Comparison of ENCODE assay signal across 8 cellular contexts in the genomic region with DNA sequence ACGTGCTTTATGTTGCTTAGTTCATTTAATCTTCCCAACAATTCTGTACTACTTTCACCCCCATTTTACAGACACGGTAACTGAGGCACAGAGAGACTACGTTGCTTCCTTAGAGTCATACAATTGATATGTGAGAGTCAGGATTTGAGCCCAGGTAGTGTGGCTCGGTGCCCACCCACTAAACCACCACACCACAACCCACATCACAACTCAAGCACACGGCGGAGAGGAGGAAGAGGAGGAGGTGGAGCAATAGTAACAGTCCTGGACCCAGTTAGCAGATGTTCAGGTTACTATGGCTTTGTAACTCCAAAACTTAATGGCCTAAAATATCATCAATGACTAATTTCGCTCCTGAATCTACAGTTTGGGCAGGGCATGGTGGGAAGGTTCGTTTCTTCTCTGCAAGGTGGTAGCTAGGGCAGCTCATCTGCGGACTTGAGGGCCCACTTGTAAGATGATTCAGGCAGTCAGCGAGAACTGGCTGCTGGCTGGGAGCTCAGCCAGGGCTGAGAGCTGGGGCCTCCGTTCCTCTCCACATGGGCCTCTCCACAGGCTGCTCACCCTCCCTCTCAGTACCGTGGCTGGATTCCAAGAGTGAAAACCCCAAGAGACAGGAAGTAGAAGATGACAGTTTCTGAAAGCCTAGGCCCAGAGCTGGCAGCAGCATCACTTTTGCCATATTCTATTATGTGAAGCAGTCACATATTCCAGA.
DNase-seq lines count a peak whose midpoint lies in the region; ATAC-seq and TF ChIP-seq lines count a peak whose summit lies in the region.

No MANE protein-coding gene starts in this region.

- H3K4me1 ChIP-seq in SK-N-SH (ENCODE audit: control insufficient read depth in 1 of 2, insufficient read depth in 2 of 2, low read depth in 1 of 2, low read length in 1 of 2) = peaks cover 30 to 53% of the 10 kb centered on the region in 2 experiments
- peaks cover 36% of the 10 kb centered on the region for H3K4me1 ChIP-seq in left ventricle myocardium inferior

- H2AFZ ChIP-seq in SK-N-SH (ENCODE audit: low read depth) = no peak overlapping the region

- intact Hi-C loops in left ventricle myocardium inferior (cut with micrococcal nuclease) = no loop called here

- H3K4me2 ChIP-seq in SK-N-SH = peak overlapping the region; percentile 30; the same call in 1 of the 2 replicates

- H3K36me3 Mint-ChIP-seq in activated naive CD8-positive, alpha-beta T cell treated with anti-CD3 and anti-CD28 coated beads, Interleukin-2, amount 50 U/mL, for 24 hours (ENCODE audit: low read depth) = peaks cover 5% of the 10 kb centered on the region

- peak overlapping the region; percentile 68 to 73 for H3K27ac ChIP-seq in SK-N-SH (ENCODE audit: low read depth in 2 of 2, low read length in 1 of 2)
- peak overlapping the region; percentile 57 for H3K27ac ChIP-seq in left ventricle myocardium inferior (replicated peaks)

- peak; percentile 72 for DNase-seq in SK-N-SH
- peak; percentile 70 for DNase-seq in activated naive CD8-positive, alpha-beta T cell treated with anti-CD3 and anti-CD28 coated beads, Interleukin-2, amount 50 U/mL, for 24 hours
- DNase-seq in left ventricle myocardium inferior = peak; percentile 82
- DNase-seq in stimulated activated CD4-positive, alpha-beta T cell treated with anti-CD3 and anti-CD28 coated beads, Interleukin-12 subunit alpha, Interleukin-12 subunit beta, amount 100 ng/mL, for 24 hours (ENCODE audit: low read depth in 2 of 2) = peak; percentile 23 to 65
- DNase-seq in NCI-H748 (lab: John Stamatoyannopoulos, UW; ENCODE audit: unreplicated experiment) = no peak
- DNase-seq in NCI-H774 (lab: John Stamatoyannopoulos, UW) = no peak

- TF ChIP-seq EP300 in SK-N-SH (IDR thresholded peaks at IDR 0.05; ENCODE audit: borderline replicate concordance in 1 of 2, low read depth in 1 of 2, low read length in 1 of 2) = peak; percentile 54 to 93; a peak in 3 of 4 replicates

- H3K9ac ChIP-seq in SK-N-SH = no peak overlapping the region

- H3K9me3 ChIP-seq in SK-N-SH = 0 out of 2 replicates have a peak, but pooled peaks cover 5% of the 10 kb centered on the region
- H3K9me3 ChIP-seq in left ventricle myocardium inferior (replicated peaks) = peaks cover 12% of the 10 kb centered on the region

- H3K27ac Mint-ChIP-seq in activated naive CD8-positive, alpha-beta T cell treated with anti-CD3 and anti-CD28 coated beads, Interleukin-2, amount 50 U/mL, for 24 hours = peak overlapping the region; percentile 83

- CTCF ChIA-PET in SK-N-SH (lab: Yijun Ruan, JAX) = interaction anchor here (0.7 to 0.9 kb wide), 2 partner anchors 9 to 21 kb away, joined by 3 read pairs; no protein-coding TSS in a partner anchor

- peaks cover 3% of the 10 kb centered on the region for H3K27me3 Mint-ChIP-seq in activated naive CD8-positive, alpha-beta T cell treated with anti-CD3 and anti-CD28 coated beads, Interleukin-2, amount 50 U/mL, for 24 hours

- H3K36me3 ChIP-seq in SK-N-SH (replicated peaks in 1 of 2; ENCODE audit: control insufficient read depth in 1 of 2, insufficient read depth in 2 of 2, low read length in 1 of 2) (no peaks in the 10 kb centered on the region), left ventricle myocardium inferior (no peaks in the 10 kb centered on the region)

- no peaks in the 10 kb centered on the region for H3K79me2 ChIP-seq in SK-N-SH (ENCODE audit: insufficient read depth)

- H3K4me3 Mint-ChIP-seq in activated naive CD8-positive, alpha-beta T cell treated with anti-CD3 and anti-CD28 coated beads, Interleukin-2, amount 50 U/mL, for 24 hours = peak overlapping the region; percentile 43

- H4K20me1 ChIP-seq in SK-N-SH (ENCODE audit: insufficient read depth) = no peaks in the 10 kb centered on the region

- H3K4me3 ChIP-seq in SK-N-SH (ENCODE audit: low read depth in 2 of 2, low read length in 1 of 2) (no peak overlapping the region), left ventricle myocardium inferior (no peak overlapping the region)

- WGBS in SK-N-SH (ENCODE audit: low lambda C conversion rate) = 61% methylated on average over 10 of the region's 12 CpGs

- TF ChIP-seq CTCF in SK-N-SH (IDR thresholded peaks at IDR 0.05) (no peak), left ventricle myocardium inferior (IDR thresholded peaks at IDR 0.05; ENCODE audit: borderline replicate concordance) (no peak)

- H3F3A ChIP-seq in SK-N-SH (replicated peaks; ENCODE audit: insufficient read depth) = peaks cover 25% of the 10 kb centered on the region

- no peaks in the 10 kb centered on the region for H3K9me2 ChIP-seq in SK-N-SH

- TF ChIP-seq RAD21 in SK-N-SH (IDR thresholded peaks at IDR 0.05; ENCODE audit: low read length) = peak; percentile 26; the same call in 1 of the 2 replicates

- peaks cover 4% of the 10 kb centered on the region for H3K9me3 Mint-ChIP-seq in activated naive CD8-positive, alpha-beta T cell treated with anti-CD3 and anti-CD28 coated beads, Interleukin-2, amount 50 U/mL, for 24 hours

- POLR2A ChIA-PET in SK-N-SH (lab: Yijun Ruan, JAX) = no interaction called here

- peaks cover 29% of the 10 kb centered on the region for H3K4me1 Mint-ChIP-seq in activated naive CD8-positive, alpha-beta T cell treated with anti-CD3 and anti-CD28 coated beads, Interleukin-2, amount 50 U/mL, for 24 hours

- peak; percentile 81 for ATAC-seq in GM18870 (IDR thresholded peaks at IDR 0.05; ENCODE audit: unreplicated experiment)
- peak; percentile 73 for ATAC-seq in HG03571 (IDR thresholded peaks at IDR 0.05; ENCODE audit: unreplicated experiment)
- ATAC-seq in activated naive CD8-positive, alpha-beta T cell treated with anti-CD3 and anti-CD28 coated beads, Interleukin-2, amount 50 U/mL, for 24 hours = peak; percentile 98

- H3K27me3 ChIP-seq in SK-N-SH (ENCODE audit: insufficient read depth) = no peaks in the 10 kb centered on the region
- H3K27me3 ChIP-seq in left ventricle myocardium inferior (ENCODE audit: low read depth) = no peaks in the 10 kb centered on the region

TF ChIP-seq in SK-N-SH, 30 proteins besides CTCF, POLR2A, EP300 and RAD21 (continues in another document):
- TF ChIP-seq POLR2AphosphoS5 (IDR thresholded peaks at IDR 0.05; ENCODE audit: low read depth, low read length) (peak; percentile 53; the same call in 1 of the 2 replicates), NFIC (IDR thresholded peaks at IDR 0.05; ENCODE audit: borderline replicate concordance) (peak; percentile 99), FOSL2 (IDR thresholded peaks at IDR 0.05; ENCODE audit: borderline replicate concordance, low read depth) (peak; percentile 71; the same call in 1 of the 2 replicates), ELF1 (IDR thresholded peaks at IDR 0.05) (peak; percentile 73), TAF1 (IDR thresholded peaks at IDR 0.05; ENCODE audit: borderline replicate concordance, low read depth, low read length) (peak; percentile 33; the same call in 1 of the 2 replicates), JUND (IDR thresholded peaks at IDR 0.05) (peak; percentile 77), MEF2A (IDR thresholded peaks at IDR 0.05; ENCODE audit: borderline replicate concordance, low read depth) (no peak; the same call in 1 of the 2 replicates), SMC3 (IDR thresholded peaks at IDR 0.05; ENCODE audit: low read depth, low read length) (peak; percentile 12; the same call in 1 of the 2 replicates), NRF1 (IDR thresholded peaks at IDR 0.05; ENCODE audit: low read depth, low read length) (no peak), CHD2 (IDR thresholded peaks at IDR 0.05; ENCODE audit: low read length, partially characterized antibody) (peak; percentile 35), GATA2 (CRISPR knock-in tag; IDR thresholded peaks at IDR 0.05) (no peak), FOXJ3 (CRISPR knock-in tag; IDR thresholded peaks at IDR 0.05) (no peak), RXRA (IDR thresholded peaks at IDR 0.05; ENCODE audit: borderline replicate concordance, low read depth) (peak; percentile 87; the same call in 1 of the 2 replicates), RFX5 (IDR thresholded peaks at IDR 0.05; ENCODE audit: low read length) (no peak), IRF3 (IDR thresholded peaks at IDR 0.05; ENCODE audit: low read depth, low read length) (no peak), YY1 (IDR thresholded peaks at IDR 0.05; ENCODE audit: low read depth) (peak; percentile 62; the same call in 1 of the 2 replicates)
- TF ChIP-seq, protein P1, sequence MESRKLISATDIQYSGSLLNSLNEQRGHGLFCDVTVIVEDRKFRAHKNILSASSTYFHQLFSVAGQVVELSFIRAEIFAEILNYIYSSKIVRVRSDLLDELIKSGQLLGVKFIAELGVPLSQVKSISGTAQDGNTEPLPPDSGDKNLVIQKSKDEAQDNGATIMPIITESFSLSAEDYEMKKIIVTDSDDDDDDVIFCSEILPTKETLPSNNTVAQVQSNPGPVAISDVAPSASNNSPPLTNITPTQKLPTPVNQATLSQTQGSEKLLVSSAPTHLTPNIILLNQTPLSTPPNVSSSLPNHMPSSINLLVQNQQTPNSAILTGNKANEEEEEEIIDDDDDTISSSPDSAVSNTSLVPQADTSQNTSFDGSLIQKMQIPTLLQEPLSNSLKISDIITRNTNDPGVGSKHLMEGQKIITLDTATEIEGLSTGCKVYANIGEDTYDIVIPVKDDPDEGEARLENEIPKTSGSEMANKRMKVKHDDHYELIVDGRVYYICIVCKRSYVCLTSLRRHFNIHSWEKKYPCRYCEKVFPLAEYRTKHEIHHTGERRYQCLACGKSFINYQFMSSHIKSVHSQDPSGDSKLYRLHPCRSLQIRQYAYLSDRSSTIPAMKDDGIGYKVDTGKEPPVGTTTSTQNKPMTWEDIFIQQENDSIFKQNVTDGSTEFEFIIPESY (IDR thresholded peaks at IDR 0.05; ENCODE audit: borderline replicate concordance, low read depth) = peak; percentile 60; the same call in 1 of the 2 replicates
- TF ChIP-seq, protein P2, sequence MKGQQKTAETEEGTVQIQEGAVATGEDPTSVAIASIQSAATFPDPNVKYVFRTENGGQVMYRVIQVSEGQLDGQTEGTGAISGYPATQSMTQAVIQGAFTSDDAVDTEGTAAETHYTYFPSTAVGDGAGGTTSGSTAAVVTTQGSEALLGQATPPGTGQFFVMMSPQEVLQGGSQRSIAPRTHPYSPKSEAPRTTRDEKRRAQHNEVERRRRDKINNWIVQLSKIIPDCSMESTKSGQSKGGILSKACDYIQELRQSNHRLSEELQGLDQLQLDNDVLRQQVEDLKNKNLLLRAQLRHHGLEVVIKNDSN (IDR thresholded peaks at IDR 0.05; ENCODE audit: borderline replicate concordance, low read depth) = peak; percentile 47; the same call in 1 of the 2 replicates

Comparison
In these comparisons a context has a peak if more than half of its experiments do, and no peak if none do; other contexts are left out.
1. DNase-seq: peak in SK-N-SH (single experiment), activated naive CD8-positive, alpha-beta T cell treated with anti-CD3 and anti-CD28 coated beads, Interleukin-2, amount 50 U/mL, for 24 hours (single experiment), left ventricle myocardium inferior (single experiment) and stimulated activated CD4-positive, alpha-beta T cell treated with anti-CD3 and anti-CD28 coated beads, Interleukin-12 subunit alpha, Interleukin-12 subunit beta, amount 100 ng/mL, for 24 hours (2 of 2); none in NCI-H748 (single experiment) and NCI-H774 (single experiment).
2. Peak in every context shown above with its lines, with median percentiles within 50 percentile points of each other: ATAC-seq.